In genomic region chr14:80055912-80056801, GRCh38 we compare ENCODE assay signal across 8 cellular contexts.
DNase-seq lines count a peak whose midpoint lies in the region; FAIRE-seq and TF ChIP-seq lines count a peak whose summit lies in the region.

No MANE protein-coding gene starts in this region.

- FAIRE-seq in RCC 7860 (lab: Jason Lieb, UNC) = no peak

- H3K9me3 Mint-ChIP-seq in activated T-helper 2 cell treated with anti-CD3 and anti-CD28 coated beads, Interferon-gamma antibody, Interleukin-2, Interleukin-4, amounts not matched to agents 10 μg/mL and 5 μg/mL and 100 μg/mL, durations not matched to agents 14 hours and 24 hours and 36 hours = no peaks in the 10 kb centered on the region
- peaks cover 5% of the 10 kb centered on the region for H3K9me3 Mint-ChIP-seq in activated T-cell treated with anti-CD3 and anti-CD28 coated beads, Interleukin-2, amount 50 U/mL, for 24 hours

- H3K36me3 Mint-ChIP-seq in activated T-helper 2 cell treated with anti-CD3 and anti-CD28 coated beads, Interferon-gamma antibody, Interleukin-2, Interleukin-4, amounts not matched to agents 10 μg/mL and 5 μg/mL and 100 μg/mL, durations not matched to agents 14 hours and 24 hours and 36 hours (ENCODE audit: low read depth) = no peaks in the 10 kb centered on the region
- H3K36me3 Mint-ChIP-seq in activated T-cell treated with anti-CD3 and anti-CD28 coated beads, Interleukin-2, amount 50 U/mL, for 24 hours (ENCODE audit: low read depth) = no peaks in the 10 kb centered on the region

- H3K4me3 Mint-ChIP-seq in activated T-helper 2 cell treated with anti-CD3 and anti-CD28 coated beads, Interferon-gamma antibody, Interleukin-2, Interleukin-4, amounts not matched to agents 10 μg/mL and 5 μg/mL and 100 μg/mL, durations not matched to agents 14 hours and 24 hours and 36 hours (ENCODE audit: low read depth) = no peak overlapping the region
- no peak overlapping the region for H3K4me3 Mint-ChIP-seq in activated T-cell treated with anti-CD3 and anti-CD28 coated beads, Interleukin-2, amount 50 U/mL, for 24 hours

- intact Hi-C loops in activated T-helper 2 cell treated with anti-CD3 and anti-CD28 coated beads, Interferon-gamma antibody, Interleukin-2, Interleukin-4, amounts not matched to agents 10 μg/mL and 5 μg/mL and 100 μg/mL, durations not matched to agents 14 hours and 24 hours and 36 hours (cut with micrococcal nuclease) = no loop called here

- DNase-seq in Daoy (ENCODE audit: low read depth) (peak; percentile 6), HuH-7 (ENCODE audit: low spot score) (peak; percentile 2), RCC 7860 (ENCODE audit: low spot score) (peak; percentile 23), epithelial cell of esophagus (ENCODE audit: low read depth) (peak; percentile 64), mucosa of gallbladder (ENCODE audit: low spot score) (peak; percentile 19), cortex of kidney (lab: John Stamatoyannopoulos, UW) (no peak)
- no peak for DNase-seq in activated T-helper 2 cell treated with anti-CD3 and anti-CD28 coated beads, Interferon-gamma antibody, Interleukin-2, Interleukin-4, amounts not matched to agents 10 μg/mL and 5 μg/mL and 100 μg/mL, durations not matched to agents 14 hours and 24 hours and 36 hours (ENCODE audit: low spot score)
- no peak for DNase-seq in activated T-cell treated with anti-CD3 and anti-CD28 coated beads, Interleukin-2, amount 50 U/mL, for 24 hours

- H3K27ac Mint-ChIP-seq in activated T-helper 2 cell treated with anti-CD3 and anti-CD28 coated beads, Interferon-gamma antibody, Interleukin-2, Interleukin-4, amounts not matched to agents 10 μg/mL and 5 μg/mL and 100 μg/mL, durations not matched to agents 14 hours and 24 hours and 36 hours = no peak overlapping the region
- H3K27ac Mint-ChIP-seq in activated T-cell treated with anti-CD3 and anti-CD28 coated beads, Interleukin-2, amount 50 U/mL, for 24 hours = no peak overlapping the region

- peak; percentile 89 for TF ChIP-seq CTCF in epithelial cell of esophagus (IDR thresholded peaks at IDR 0.05; ENCODE audit: insufficient read depth, low read depth, low read length, missing control alignments)

- no peak overlapping the region for H3K4me3 ChIP-seq in epithelial cell of esophagus (ENCODE audit: low read length)

- no peaks in the 10 kb centered on the region for H3K27me3 Mint-ChIP-seq in activated T-helper 2 cell treated with anti-CD3 and anti-CD28 coated beads, Interferon-gamma antibody, Interleukin-2, Interleukin-4, amounts not matched to agents 10 μg/mL and 5 μg/mL and 100 μg/mL, durations not matched to agents 14 hours and 24 hours and 36 hours (ENCODE audit: low read depth)
- no peaks in the 10 kb centered on the region for H3K27me3 Mint-ChIP-seq in activated T-cell treated with anti-CD3 and anti-CD28 coated beads, Interleukin-2, amount 50 U/mL, for 24 hours

- no peaks in the 10 kb centered on the region for H3K4me1 Mint-ChIP-seq in activated T-helper 2 cell treated with anti-CD3 and anti-CD28 coated beads, Interferon-gamma antibody, Interleukin-2, Interleukin-4, amounts not matched to agents 10 μg/mL and 5 μg/mL and 100 μg/mL, durations not matched to agents 14 hours and 24 hours and 36 hours (ENCODE audit: low read depth)
- H3K4me1 Mint-ChIP-seq in activated T-cell treated with anti-CD3 and anti-CD28 coated beads, Interleukin-2, amount 50 U/mL, for 24 hours (ENCODE audit: low read depth) = no peaks in the 10 kb centered on the region

Comparison
In these comparisons a context has a peak if more than half of its experiments do, and no peak if none do; other contexts are left out.
1. DNase-seq: peak in Daoy (single experiment), HuH-7 (single experiment), RCC 7860 (single experiment), epithelial cell of esophagus (single experiment) and mucosa of gallbladder (single experiment); none in cortex of kidney (single experiment), activated T-helper 2 cell treated with anti-CD3 and anti-CD28 coated beads, Interferon-gamma antibody, Interleukin-2, Interleukin-4, amounts not matched to agents 10 μg/mL and 5 μg/mL and 100 μg/mL, durations not matched to agents 14 hours and 24 hours and 36 hours (single experiment) and activated T-cell treated with anti-CD3 and anti-CD28 coated beads, Interleukin-2, amount 50 U/mL, for 24 hours (single experiment).